ENCODE assay signal across 8 cellular contexts in genomic region chr4:151760713-151761661, GRCh38. TPM values are rescaled to one million over a fixed set of nuclear protein-coding genes. Genes with fewer than 3 reads are reported as not detected.
DNase-seq lines count a peak whose midpoint lies in the region; ATAC-seq, FAIRE-seq and TF ChIP-seq lines count a peak whose summit lies in the region.

Gene GATB (minus strand): TSS chr4:151761007. CDS start chr4:151760982, 25 bp downstream.

- peak; percentile 40 for TF ChIP-seq CTCF in A549 (IDR thresholded peaks at IDR 0.05)
- TF ChIP-seq CTCF in body of pancreas (IDR thresholded peaks at IDR 0.05): peak in 6 of 7 experiments; percentile 25 to 57 (median 43)
- TF ChIP-seq CTCF in sigmoid colon (IDR thresholded peaks at IDR 0.05): peak in 3 of 4 experiments; percentile 12 to 44 (median 15)

- peaks cover 3% of the 10 kb centered on the region; the same call in 1 of the 3 replicates for H3K4me1 ChIP-seq in A549
- H3K4me1 ChIP-seq in body of pancreas: peaks cover 6% of the 10 kb centered on the region
- H3K4me1 ChIP-seq in sigmoid colon: peaks cover 0 to 11% (median 7%) of the 10 kb centered on the region in 4 donors

- no peaks in the 10 kb centered on the region for H3K9me3 ChIP-seq in A549
- no peaks in the 10 kb centered on the region for H3K9me3 ChIP-seq in body of pancreas
- H3K9me3 ChIP-seq in sigmoid colon: no peaks in the 10 kb centered on the region

- peak; percentile 85 to 93 for DNase-seq in A549 (ENCODE audit: low read depth in 1 of 2, low spot score in 1 of 2)
- peak; percentile 90 for DNase-seq in NCI-H2107 treated with DMSO at 0.1 percent for 48 hours (lab: John Stamatoyannopoulos, UW; ENCODE audit: unreplicated experiment)
- DNase-seq in body of pancreas: peak; percentile 91 to 97 (median 94)
- DNase-seq in iPS DF 4.7 (ENCODE audit: extremely low read depth, low spot score): peak; percentile 97
- DNase-seq in sigmoid colon: peak; percentile 96

- no peak; the same call in 1 of the 2 replicates for TF ChIP-seq POLR2A in A549 (IDR thresholded peaks at IDR 0.05; ENCODE audit: low read length)
- TF ChIP-seq POLR2A in GM18526 (IDR thresholded peaks at IDR 0.05; ENCODE audit: extremely low read depth, insufficient read length): peak; percentile 68
- peak; percentile 41 to 87 (median 76) for TF ChIP-seq POLR2A in body of pancreas (IDR thresholded peaks at IDR 0.05)
- TF ChIP-seq POLR2A in sigmoid colon (IDR thresholded peaks at IDR 0.05): peak in 1 of 2 donors; percentile 46

- POLR2A ChIA-PET in A549 (lab: Yijun Ruan, JAX): no interaction called here

- TF ChIP-seq EP300 in A549 (IDR thresholded peaks at IDR 0.05): no peak
- peak in 1 of 4 donors; percentile 59 for TF ChIP-seq EP300 in sigmoid colon (IDR thresholded peaks at IDR 0.05)

- H3K27ac ChIP-seq in A549: peak within 1 kb of the TSS; percentile 72 to 86
- H3K27ac ChIP-seq in body of pancreas: peak within 1 kb of the TSS in 3 of 4 donors; percentile 18 to 44 (median 40)
- peak within 1 kb of the TSS; percentile 59 to 78 (median 72) for H3K27ac ChIP-seq in sigmoid colon

- 10% methylated on average over 11 of the region's 35 CpGs for WGBS in A549 (ENCODE audit: missing lambda C conversion rate)
- 3 to 4% methylated on average over 34 to 35 of the region's 35 CpGs for WGBS in body of pancreas, 2 donors
- WGBS in sigmoid colon, 2 donors: 5 to 6% methylated on average over 35 of the region's 35 CpGs

- H3K36me3 ChIP-seq in body of pancreas (replicated peaks in 1 of 2; ENCODE audit: insufficient read depth in 1 of 2, low read depth in 2 of 2) (no peaks in the 10 kb centered on the region), sigmoid colon (peaks cover 0 to 20% (median 2%) of the 10 kb centered on the region in 4 donors)

- no peaks in the 10 kb centered on the region for H3K27me3 ChIP-seq in body of pancreas
- no peaks in the 10 kb centered on the region for H3K27me3 ChIP-seq in sigmoid colon

- FAIRE-seq in A549 (lab: Jason Lieb, UNC): no peak
- peak; percentile 80 for FAIRE-seq in TTC549 (lab: Jason Lieb, UNC)

- ATAC-seq in A549: peak; percentile 100
- ATAC-seq in HG03066 (IDR thresholded peaks at IDR 0.05; ENCODE audit: low read depth, unreplicated experiment): peak; percentile 100
- ATAC-seq in body of pancreas: peak; percentile 100

- intact Hi-C loops in body of pancreas (cut with DNase I): no loop called here
- intact Hi-C loops in sigmoid colon (cut with DNase I): loop anchor here (5.0 kb wide), 5 partner anchors 89 to 1754 kb away; partner anchors contain the start of genes LRBA and RPS3A

- CTCF ChIA-PET in A549 (lab: Yijun Ruan, JAX): interaction anchor here (0.6 to 1.6 kb wide), 2 partner anchors 17 to 642 kb away, joined by 3 to 4 read pairs; no protein-coding TSS in a partner anchor

- TF ChIP-seq RAD21 in A549 (conservative IDR thresholded peaks at IDR 0.05 in 1 of 2, IDR thresholded peaks at IDR 0.05 in 1 of 2): no peak; a peak in 1 of 5 replicates

- H3K4me3 ChIP-seq in A549 (peak within 1 kb of the TSS; percentile 76), body of pancreas (peak within 1 kb of the TSS; percentile 40 to 92), sigmoid colon (peak within 1 kb of the TSS; percentile 65 to 91 (median 74))

- peak within 1 kb of the TSS; percentile 91 for H3K4me2 ChIP-seq in A549

TF ChIP-seq in A549, 52 proteins besides CTCF, POLR2A, EP300 and RAD21 (continues in another document):
- TF ChIP-seq JUN (IDR thresholded peaks at IDR 0.05): peak; percentile 35 to 74; a peak in 4 of 5 replicates
- TF ChIP-seq TP53 (CRISPR knock-in tag; IDR thresholded peaks at IDR 0.05): no peak
- TF ChIP-seq KDM5A (IDR thresholded peaks at IDR 0.05): peak; percentile 100
- TF ChIP-seq HOXB13 (CRISPR knock-in tag; IDR thresholded peaks at IDR 0.05; ENCODE audit: low read depth): no peak
- no peak for TF ChIP-seq FOSL2 (IDR thresholded peaks at IDR 0.05)
- TF ChIP-seq FOSL2 (CRISPR knock-in tag; IDR thresholded peaks at IDR 0.05): 0 out of 2 replicates have a peak, but pooled peaks have one; percentile 40
- no peak for TF ChIP-seq CHD2 (IDR thresholded peaks at IDR 0.05; ENCODE audit: low read length, partially characterized antibody)
- TF ChIP-seq HOXB5 (CRISPR knock-in tag; IDR thresholded peaks at IDR 0.05): no peak
- TF ChIP-seq MAX (IDR thresholded peaks at IDR 0.05): peak; percentile 69
- TF ChIP-seq MAFK (IDR thresholded peaks at IDR 0.05; ENCODE audit: partially characterized antibody): no peak
- TF ChIP-seq HES2 (IDR thresholded peaks at IDR 0.05): no peak
- no peak for TF ChIP-seq FOXS1 (CRISPR knock-in tag; IDR thresholded peaks at IDR 0.05)
- TF ChIP-seq RCOR1 (IDR thresholded peaks at IDR 0.05; ENCODE audit: low read depth, low read length): no peak
- TF ChIP-seq USF2 (IDR thresholded peaks at IDR 0.05): peak; percentile 81
- no peak for TF ChIP-seq ELK1 (IDR thresholded peaks at IDR 0.05; ENCODE audit: low read depth, low read length)
- no peak for TF ChIP-seq RFX5 (IDR thresholded peaks at IDR 0.05)
- no peak for TF ChIP-seq RNF2 (IDR thresholded peaks at IDR 0.05; ENCODE audit: borderline replicate concordance, low read depth)
- no peak for TF ChIP-seq FOSB (CRISPR knock-in tag; IDR thresholded peaks at IDR 0.05)
- no peak for TF ChIP-seq NPAS2 (CRISPR knock-in tag; IDR thresholded peaks at IDR 0.05; ENCODE audit: borderline replicate concordance)
- no peak for TF ChIP-seq TFCP2L1 (CRISPR knock-in tag; IDR thresholded peaks at IDR 0.05)
- peak; percentile 42; the same call in 1 of the 3 replicates for TF ChIP-seq BCL3 (IDR thresholded peaks at IDR 0.05)
- no peak for TF ChIP-seq POLR2AphosphoS2 (conservative IDR thresholded peaks at IDR 0.05; ENCODE audit: low read length)
- TF ChIP-seq PHF8 (IDR thresholded peaks at IDR 0.05; ENCODE audit: borderline replicate concordance, low read depth): peak; percentile 93; the same call in 1 of the 2 replicates

RNA-seq across cellular contexts. Expression of gene GATB, which starts in this region (rescaled TPM):
- polyA plus RNA-seq in A549 (2011; rRNA removed) (17.6 and 17.8 TPM in 2 replicates), A549 (2017; fragmentation: RNase III; extraction: RNeasy Plus Mini Kit Qiagen cat#74134 plus additional on column Dnase treatment) (12.0 to 12.2 TPM (median 12.1 TPM) in 3 replicates), sigmoid colon (10 to 100 TPM; 15.0 to 21.3 (median 15.1) TPM)
- 10.8 and 10.9 TPM in 2 replicates for polyA plus RNA-seq in A549 (2012; cell fraction: cytosol; rRNA removed)
- polyA plus RNA-seq in A549 (2012; cell fraction: nucleus; rRNA removed): 8.6 and 11.0 TPM in 2 replicates
- 13.2 and 14.1 TPM in 2 replicates for polyA minus RNA-seq in A549 (2011; rRNA and poly(A)+ RNA removed)
- total RNA-seq in body of pancreas (1 to 10 TPM; 5.6 to 7.3 TPM), sigmoid colon (10 to 100 TPM; 11.1 to 22.1 (median 17.6) TPM)

Comparison
In these comparisons a context has a peak if more than half of its experiments do, and no peak if none do; other contexts are left out.
1. Peak in every context shown above with its lines: DNase-seq, ATAC-seq, H3K4me3 ChIP-seq and H3K27ac ChIP-seq.